In the genomic region with DNA sequence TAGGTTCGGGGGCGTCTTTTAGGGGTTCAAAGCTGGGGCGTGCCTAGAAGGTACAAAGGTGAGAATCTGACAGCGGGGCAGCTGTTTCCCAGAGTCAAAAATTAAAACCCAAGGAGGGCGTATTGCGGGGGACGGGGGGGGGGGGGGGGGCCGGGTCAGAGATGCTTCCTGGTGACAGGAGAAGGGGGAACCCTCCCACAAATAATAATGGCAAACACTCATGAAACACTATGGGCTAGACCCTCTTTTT, we compare ENCODE assay signal across 8 cellular contexts. TPM values are rescaled to one million over a fixed set of nuclear protein-coding genes. Genes with fewer than 3 reads are reported as not detected.
DNase-seq lines count a peak whose midpoint lies in the region; ATAC-seq and TF ChIP-seq lines count a peak whose summit lies in the region.

No MANE protein-coding gene starts in this region.

- H3K36me3 Mint-ChIP-seq in activated naive CD4-positive, alpha-beta T cell treated with anti-CD3 and anti-CD28 coated beads, Interleukin-2, amount 10 ng/mL, durations not matched to agents 7 days and 5 days: peaks cover 2% of the 10 kb centered on the region
- H3K36me3 Mint-ChIP-seq in brain (no peaks in the 10 kb centered on the region), memory B cell (no peaks in the 10 kb centered on the region)

- no peaks in the 10 kb centered on the region for H3K9me3 Mint-ChIP-seq in activated naive CD4-positive, alpha-beta T cell treated with anti-CD3 and anti-CD28 coated beads, Interleukin-2, amount 10 ng/mL, durations not matched to agents 7 days and 5 days
- H3K9me3 Mint-ChIP-seq in brain (peaks cover 0 to 6% (median 0%) of the 10 kb centered on the region in 5 experiments), memory B cell (no peaks in the 10 kb centered on the region)

- peak overlapping the region; percentile 74 to 94 (median 87) for H3K27ac ChIP-seq in upper lobe of left lung

- peak overlapping the region; percentile 67 to 100 (median 94) for H3K4me3 ChIP-seq in upper lobe of left lung

- 4 to 16% methylated on average over 7 to 8 of the region's 8 CpGs for WGBS in upper lobe of left lung, 2 donors

- no peak for DNase-seq in activated naive CD4-positive, alpha-beta T cell treated with anti-CD3 and anti-CD28 coated beads, Interleukin-2, amount 10 ng/mL, durations not matched to agents 7 days and 5 days
- no peak for DNase-seq in activated naive CD4-positive, alpha-beta T cell treated with anti-CD3 and anti-CD28 coated beads, Interleukin-2, amount 50 U/mL, for 16 hours
- no peak for DNase-seq in memory B cell (ENCODE audit: low spot score in 2 of 2)
- DNase-seq in upper lobe of left lung: no peak
- no peak for DNase-seq in effector CD4-positive, alpha-beta T cell
- no peak for DNase-seq in stimulated activated CD4-positive, alpha-beta T cell treated with anti-CD3 and anti-CD28 coated beads, Interleukin-4, amount 100 ng/mL, for 1 hour
- DNase-seq in GM10266 (ENCODE audit: extremely low spot score): no peak

- peaks cover 13% of the 10 kb centered on the region for H3K27me3 Mint-ChIP-seq in activated naive CD4-positive, alpha-beta T cell treated with anti-CD3 and anti-CD28 coated beads, Interleukin-2, amount 10 ng/mL, durations not matched to agents 7 days and 5 days
- H3K27me3 Mint-ChIP-seq in brain (peaks cover 10% of the 10 kb centered on the region), memory B cell (no peaks in the 10 kb centered on the region)

- TF ChIP-seq CTCF in brain (conservative IDR thresholded peaks at IDR 0.05) (no peak), upper lobe of left lung (IDR thresholded peaks at IDR 0.05) (no peak), GM10266 (IDR thresholded peaks at IDR 0.05; ENCODE audit: control insufficient read depth, insufficient read depth, low read depth, missing control alignments) (no peak)

- H3K4me1 ChIP-seq in upper lobe of left lung: peaks cover 54 to 78% (median 60%) of the 10 kb centered on the region in 4 donors

- H3K4me3 Mint-ChIP-seq in activated naive CD4-positive, alpha-beta T cell treated with anti-CD3 and anti-CD28 coated beads, Interleukin-2, amount 10 ng/mL, durations not matched to agents 7 days and 5 days: peak overlapping the region; percentile 98
- peak overlapping the region; percentile 91 to 100 (median 94) for H3K4me3 Mint-ChIP-seq in brain
- peak overlapping the region; percentile 87 for H3K4me3 Mint-ChIP-seq in memory B cell

- no peak for ATAC-seq in memory B cell (ENCODE audit: low read depth)
- no peak for ATAC-seq in upper lobe of left lung (ENCODE audit: low FRiP score in 2 of 2)

- peaks cover 47% of the 10 kb centered on the region for H3K4me1 Mint-ChIP-seq in activated naive CD4-positive, alpha-beta T cell treated with anti-CD3 and anti-CD28 coated beads, Interleukin-2, amount 10 ng/mL, durations not matched to agents 7 days and 5 days
- peaks cover 64% of the 10 kb centered on the region for H3K4me1 Mint-ChIP-seq in brain
- peaks cover 38% of the 10 kb centered on the region for H3K4me1 Mint-ChIP-seq in memory B cell

- CTCF ChIA-PET in activated naive CD4-positive, alpha-beta T cell treated with anti-CD3 and anti-CD28 coated beads, Interleukin-2, amount 10 ng/mL, durations not matched to agents 7 days and 5 days (lab: Charles Lee): no interaction called here

- no peak for TF ChIP-seq EP300 in upper lobe of left lung (IDR thresholded peaks at IDR 0.05)

- H3K9me3 ChIP-seq in upper lobe of left lung: no peaks in the 10 kb centered on the region

- H3K27me3 ChIP-seq in upper lobe of left lung: no peaks in the 10 kb centered on the region

- H3K36me3 ChIP-seq in upper lobe of left lung: no peaks in the 10 kb centered on the region

- peak overlapping the region; percentile 94 for H3K27ac Mint-ChIP-seq in activated naive CD4-positive, alpha-beta T cell treated with anti-CD3 and anti-CD28 coated beads, Interleukin-2, amount 10 ng/mL, durations not matched to agents 7 days and 5 days
- H3K27ac Mint-ChIP-seq in brain (peak overlapping the region; percentile 96 to 99 (median 97)), memory B cell (peak overlapping the region; percentile 95)

- no peak for TF ChIP-seq POLR2A in upper lobe of left lung (IDR thresholded peaks at IDR 0.05)

RNA-seq across cellular contexts. Expression of a gene that starts 0.7 kb away (rescaled TPM):
- 90.2 TPM for polyA plus RNA-seq in brain (ENCODE audit: insufficient read depth, low read depth, low replicate concordance)
- total RNA-seq in upper lobe of left lung: 10 to 100 TPM; 23.4 to 88.2 (median 54.4) TPM

RNA-seq across cellular contexts. Expression of a gene that starts 42.1 kb away (rescaled TPM):
- 1.3 TPM for polyA plus RNA-seq in brain (ENCODE audit: insufficient read depth, low read depth, low replicate concordance)
- total RNA-seq in upper lobe of left lung: not detected
